19 cellular contexts compared by ENCODE assay signal in genomic region chr6:101543796-101544195, GRCh38.
DNase-seq lines count a peak whose midpoint lies in the region; ATAC-seq and TF ChIP-seq lines count a peak whose summit lies in the region.
"Had no signal": no experiment of that assay in that cellular context is flagged by ENCODE, and none has a peak within 500 bp of the region (broad histone marks: within the 10 kb centered on the region; RNA-seq: fewer than 3 reads in every experiment).

No MANE protein-coding gene starts in this region.

- DNase-seq in MCF 10A (ENCODE audit: unreplicated experiment), result no peak
- no peak for DNase-seq in mammary epithelial cell
- peak; percentile 38 for DNase-seq in NCI-H2081 treated with DMSO at 0.1 percent for 48 hours (lab: John Stamatoyannopoulos, UW)
- peak; percentile 68 for DNase-seq in NCI-H748 (lab: John Stamatoyannopoulos, UW; ENCODE audit: unreplicated experiment)
- no peak for DNase-seq in osteocyte (ENCODE audit: extremely low spot score, unreplicated experiment)
- no peak for DNase-seq in NCI-H1436 treated with DMSO at 0.1 percent for 48 hours (lab: John Stamatoyannopoulos, UW)
- DNase-seq in activated T-cell treated with anti-CD3 and anti-CD28 coated beads, Interleukin-2, amount 50 U/mL, for 72 hours, result no peak
- DNase-seq: BE2C, DMS79 treated with DMSO at 0.1 percent for 48 hours, GOT3, Karpas-422, NCI-H2107, NCI-H510A, SIG-M5, T-helper 2 cell had no signal

- dilution Hi-C loops in mammary epithelial cell (cut with HindIII; ENCODE audit: low sequenced_read_pairs), result no loop called here

- peak overlapping the region; percentile 67 for H3K27ac Mint-ChIP-seq in MCF 10A (ENCODE audit: low read depth, unreplicated experiment)
- peak overlapping the region; percentile 87 for H3K27ac Mint-ChIP-seq in osteocyte (ENCODE audit: unreplicated experiment)
- H3K27ac Mint-ChIP-seq in activated T-cell treated with anti-CD3 and anti-CD28 coated beads, Interleukin-2, amount 50 U/mL, for 72 hours, result no peak overlapping the region

- H3K9me3 Mint-ChIP-seq in MCF 10A (ENCODE audit: unreplicated experiment) (no peaks in the 10 kb centered on the region), osteocyte (ENCODE audit: unreplicated experiment) (no peaks in the 10 kb centered on the region)
- peaks cover 0 to 4% of the 10 kb centered on the region in 2 donors for H3K9me3 Mint-ChIP-seq in activated T-cell treated with anti-CD3 and anti-CD28 coated beads, Interleukin-2, amount 50 U/mL, for 72 hours

- no peaks in the 10 kb centered on the region for H3K9me3 ChIP-seq in mammary epithelial cell (replicated peaks; ENCODE audit: insufficient read depth, low read length)
- H3K9me3 ChIP-seq: BE2C, SK-N-SH had no signal

- ATAC-seq in GM19324 (IDR thresholded peaks at IDR 0.05; ENCODE audit: low FRiP score, unreplicated experiment), result no peak
- ATAC-seq in activated T-cell treated with anti-CD3 and anti-CD28 coated beads, Interleukin-2, amount 50 U/mL, for 72 hours (replicated peaks in 1 of 2), result no peak
- ATAC-seq: GM12878, Panc1 had no signal

- H3K27me3 Mint-ChIP-seq in MCF 10A (ENCODE audit: insufficient read depth, unreplicated experiment) (no peaks in the 10 kb centered on the region), osteocyte (ENCODE audit: unreplicated experiment) (no peaks in the 10 kb centered on the region)
- H3K27me3 Mint-ChIP-seq in activated T-cell treated with anti-CD3 and anti-CD28 coated beads, Interleukin-2, amount 50 U/mL, for 72 hours (ENCODE audit: low read depth), result no peaks in the 10 kb centered on the region

- no peak overlapping the region for H3K4me3 ChIP-seq in mammary epithelial cell (replicated peaks in 1 of 3; ENCODE audit: insufficient read depth in 1 of 3, low read depth in 2 of 3, low read length in 3 of 3)
- H3K4me3 ChIP-seq: GM12878 had no signal

- WGBS in mammary epithelial cell (ENCODE audit: low coverage, missing lambda C conversion rate), result 88% methylated on average over 1 of the region's 1 CpG

- CTCF ChIA-PET in MCF 10A (lab: Yijun Ruan, JAX) (interaction anchor here (0.7 kb wide), 1 partner anchor 25 kb away, joined by 3 read pairs; no protein-coding TSS in a partner anchor), mammary epithelial cell (lab: Charles Lee; ENCODE audit: low non-redundant PET) (no interaction called here)

- no peak overlapping the region for H3K27ac ChIP-seq in mammary epithelial cell (ENCODE audit: insufficient read depth, low read depth, low read length)

- in situ Hi-C loops in mammary epithelial cell (cut with MboI; ENCODE audit: low sequenced_read_pairs in 2 of 2), result no loop called here

- H3K4me1 Mint-ChIP-seq in MCF 10A (ENCODE audit: insufficient read depth, unreplicated experiment), result peaks cover 48% of the 10 kb centered on the region
- peaks cover 59% of the 10 kb centered on the region for H3K4me1 Mint-ChIP-seq in osteocyte (ENCODE audit: unreplicated experiment)
- H3K4me1 Mint-ChIP-seq in activated T-cell treated with anti-CD3 and anti-CD28 coated beads, Interleukin-2, amount 50 U/mL, for 72 hours (ENCODE audit: low read depth), result no peaks in the 10 kb centered on the region

- H3K79me2 ChIP-seq in mammary epithelial cell (ENCODE audit: insufficient read depth, low read length), result no peaks in the 10 kb centered on the region

- H4K20me1 ChIP-seq in mammary epithelial cell (ENCODE audit: insufficient read depth, low read length), result no peaks in the 10 kb centered on the region

- no peak overlapping the region for H2AFZ ChIP-seq in mammary epithelial cell (ENCODE audit: low read depth, low read length)

- H3K9ac ChIP-seq in mammary epithelial cell (ENCODE audit: insufficient read depth, low read length), result no peak overlapping the region
- H3K9ac ChIP-seq: SK-N-SH had no signal

- TF ChIP-seq CTCF in MCF 10A (IDR thresholded peaks at IDR 0.05; ENCODE audit: unreplicated experiment) (no peak), mammary epithelial cell (conservative IDR thresholded peaks at IDR 0.05 in 1 of 2, IDR thresholded peaks at IDR 0.05 in 1 of 2; ENCODE audit: extremely low read depth in 1 of 2, insufficient read depth in 1 of 2, low read depth in 1 of 2, low read length in 2 of 2) (no peak), osteocyte (IDR thresholded peaks at IDR 0.05) (no peak)

- no peaks in the 10 kb centered on the region for H3K36me3 ChIP-seq in mammary epithelial cell (ENCODE audit: insufficient read depth, low read length)
- H3K36me3 ChIP-seq: BE2C had no signal

- H3K4me2 ChIP-seq in mammary epithelial cell (ENCODE audit: insufficient read depth, low read depth, low read length), result no peak overlapping the region
- H3K4me2 ChIP-seq: SK-N-SH had no signal

- no peaks in the 10 kb centered on the region for H3K36me3 Mint-ChIP-seq in MCF 10A (ENCODE audit: insufficient read depth, unreplicated experiment)
- no peaks in the 10 kb centered on the region for H3K36me3 Mint-ChIP-seq in osteocyte (ENCODE audit: unreplicated experiment)
- no peaks in the 10 kb centered on the region for H3K36me3 Mint-ChIP-seq in activated T-cell treated with anti-CD3 and anti-CD28 coated beads, Interleukin-2, amount 50 U/mL, for 72 hours (ENCODE audit: insufficient read depth in 2 of 2)

- peaks cover 19% of the 10 kb centered on the region for H3K4me1 ChIP-seq in mammary epithelial cell (ENCODE audit: insufficient read depth, low read length)

- H3K27me3 ChIP-seq in mammary epithelial cell (ENCODE audit: insufficient read depth, low read length), result no peaks in the 10 kb centered on the region
- H3K27me3 ChIP-seq: BE2C had no signal

- no TSS peak for BruUV-seq in MCF 10A (replicated peaks; lab: Mats Ljungman, UMichigan)
- no TSS peak for BruUV-seq in mammary epithelial cell (replicated peaks; lab: Mats Ljungman, UMichigan)

- H3K4me3 Mint-ChIP-seq in MCF 10A (ENCODE audit: unreplicated experiment) (no peak overlapping the region), osteocyte (ENCODE audit: unreplicated experiment) (no peak overlapping the region)
- no peak overlapping the region for H3K4me3 Mint-ChIP-seq in activated T-cell treated with anti-CD3 and anti-CD28 coated beads, Interleukin-2, amount 50 U/mL, for 72 hours

- POLR2A ChIA-PET in MCF 10A (lab: Yijun Ruan, JAX), result no interaction called here

- intact Hi-C loops in MCF 10A (cut with micrococcal nuclease), result no loop called here
- intact Hi-C loops in mammary epithelial cell (cut with micrococcal nuclease), result loop anchor here (10.0 kb wide), 1 partner anchor 121 kb away; no protein-coding TSS in a partner anchor

Comparison
In these comparisons a context has a peak if more than half of its experiments do, and no peak if none do; other contexts are left out.
1. DNase-seq: peak in NCI-H2081 treated with DMSO at 0.1 percent for 48 hours (single experiment) and NCI-H748 (single experiment); none in MCF 10A (single experiment), mammary epithelial cell (single experiment), osteocyte (single experiment), NCI-H1436 treated with DMSO at 0.1 percent for 48 hours (single experiment) and activated T-cell treated with anti-CD3 and anti-CD28 coated beads, Interleukin-2, amount 50 U/mL, for 72 hours (0 of 2).